Comparison of ENCODE assay signal across 25 cellular contexts in the genomic region with DNA sequence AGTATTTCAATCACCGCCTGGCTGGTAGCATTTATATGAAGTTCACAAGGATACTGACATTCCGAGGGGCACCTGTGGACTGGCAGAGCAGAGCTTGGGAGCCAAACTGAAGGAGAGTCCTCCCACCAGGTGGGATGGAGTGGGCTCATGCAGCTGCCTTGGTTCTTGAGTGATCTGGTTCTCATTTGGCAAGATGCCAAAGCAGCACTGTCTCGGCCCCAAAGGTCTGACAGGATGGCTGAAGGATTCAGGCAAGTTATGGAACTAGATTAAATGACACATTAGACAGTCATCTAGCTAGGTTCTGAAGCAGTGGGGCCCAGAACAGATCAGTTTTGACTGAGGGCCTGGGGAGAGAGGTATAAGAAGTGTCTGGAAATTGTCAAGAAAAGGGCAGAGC. TPM values are rescaled to one million over a fixed set of nuclear protein-coding genes. Genes with fewer than 3 reads are reported as not detected.
"Had no signal": no experiment of that assay in that cellular context is flagged by ENCODE, and none has a peak within 500 bp of the region (broad histone marks: within the 10 kb centered on the region; RNA-seq: fewer than 3 reads in every experiment).

No MANE protein-coding gene starts in this region.

- H3K27me3 ChIP-seq: right atrium auricular region, thyroid gland had no signal

- H3K9me3 ChIP-seq: heart right ventricle, pancreas, psoas muscle, right atrium auricular region, thyroid gland had no signal

- H3K27ac ChIP-seq: pancreas, psoas muscle, thyroid gland had no signal

- H3K36me3 ChIP-seq: heart right ventricle, pancreas, right atrium auricular region, thyroid gland had no signal

- H3K4me3 ChIP-seq: coronary artery, heart right ventricle, pancreas, psoas muscle, right atrium auricular region, thyroid gland had no signal

- DNase-seq: activated CD4-positive, alpha-beta T cell treated with anti-CD3 and anti-CD28 coated beads, Interleukin-2, amount 10 ng/mL, durations not matched to agents 24 days and 14 days; activated CD8-positive, alpha-beta memory T cell treated with anti-CD3 and anti-CD28 coated beads, Interleukin-2, amount 10 ng/mL, durations not matched to agents 7 days and 5 days; activated CD8-positive, alpha-beta T cell treated with anti-CD3 and anti-CD28 coated beads for 36 hours; activated effector memory CD4-positive, alpha-beta T cell treated with anti-CD3 and anti-CD28 coated beads, Interleukin-2, amount 50 U/mL, for 16 hours; activated T-cell treated with anti-CD3 and anti-CD28 coated beads for 4 hours; aorta; cerebellar nuclear complex; endodermal cell; heart right ventricle; islet precursor cell; left cardiac atrium; nephron progenitor cell; pancreas; psoas muscle; stimulated activated CD4-positive, alpha-beta T cell treated with anti-CD3 and anti-CD28 coated beads, Interleukin-4, amount 100 ng/mL, for 24 hours; stimulated activated naive CD4-positive, alpha-beta T cell treated with Interleukin-2 at 50 U/mL for 16 hours; thyroid gland had no signal

- H3K4me1 ChIP-seq: pancreas, psoas muscle, right atrium auricular region, thyroid gland had no signal

RNA-seq across cellular contexts. Expression of gene FGF16, which starts 3.2 kb away (rescaled TPM):
- total RNA-seq: activated CD4-positive, alpha-beta T cell treated with anti-CD3 and anti-CD28 coated beads, Interleukin-2, amount 10 ng/mL, durations not matched to agents 24 days and 14 days; activated CD8-positive, alpha-beta memory T cell treated with anti-CD3 and anti-CD28 coated beads, Interleukin-2, amount 10 ng/mL, durations not matched to agents 7 days and 5 days; activated CD8-positive, alpha-beta T cell treated with anti-CD3 and anti-CD28 coated beads for 36 hours; bronchial epithelial cell; epithelial cell of proximal tubule; liver; mononuclear cell; myocyte; pancreas; right atrium auricular region; T-helper 2 cell treated with Interferon-gamma antibody and Interleukin-4, amounts not matched to agents 100 ng/mL and 5 ng/mL, for 36 hours had no signal
- polyA plus RNA-seq: aorta, liver, pancreas had no signal
